In genomic region chr6:25223421-25224052, GRCh38 we compare ENCODE assay signal across 8 cellular contexts. TPM values are rescaled to one million over a fixed set of nuclear protein-coding genes. Genes with fewer than 3 reads are reported as not detected.
DNase-seq lines count a peak whose midpoint lies in the region; ATAC-seq and TF ChIP-seq lines count a peak whose summit lies in the region.

No MANE protein-coding gene starts in this region.

- peak; percentile 96 for TF ChIP-seq CTCF in fibroblast of pulmonary artery (IDR thresholded peaks at IDR 0.05; ENCODE audit: low read length, missing control alignments)

- in situ Hi-C loops in G401 (cut with HindIII; ENCODE audit: low sequenced_read_pairs): no loop called here

- ATAC-seq in GM21825 (IDR thresholded peaks at IDR 0.05; ENCODE audit: unreplicated experiment): no peak

- DNase-seq in G401 (ENCODE audit: low spot score): peak; percentile 85
- DNase-seq in LHCN-M2 (ENCODE audit: low read depth): peak; percentile 72
- DNase-seq in RKO (ENCODE audit: low spot score): peak; percentile 71
- DNase-seq in activated T-helper 1 cell treated with Interleukin-2 at 50 U/mL for 16 hours (ENCODE audit: low read depth): peak; percentile 13
- DNase-seq in fibroblast of pulmonary artery (ENCODE audit: low read depth): peak; percentile 82
- peak; percentile 22 for DNase-seq in occipital lobe (lab: John Stamatoyannopoulos, UW)
- DNase-seq in superior temporal gyrus (ENCODE audit: extremely low spot score): peak; percentile 89

- H3K4me3 ChIP-seq in fibroblast of pulmonary artery (replicated peaks; ENCODE audit: low read depth, low read length): peak overlapping the region; percentile 30

RNA-seq across cellular contexts. Expression of gene CARMIL1, which starts 55.6 kb away (rescaled TPM):
- total RNA-seq in G401 (2014; rRNA removed; shearing (Covaris generic)): 0.20 and 0.37 TPM in 2 replicates
- total RNA-seq in LHCN-M2 (2014; rRNA removed) (5.5 and 5.6 TPM in 2 replicates), occipital lobe (30.4 TPM)
- polyA plus RNA-seq in LHCN-M2 (2012): 4.3 TPM

Comparison
In these comparisons a context has a peak if more than half of its experiments do, and no peak if none do; other contexts are left out.
1. DNase-seq: peak in every context shown above with its lines; median percentile 89 in superior temporal gyrus; 85 in G401; 82 in fibroblast of pulmonary artery; 72 in LHCN-M2; 71 in RKO; 22 in occipital lobe; 13 in activated T-helper 1 cell treated with Interleukin-2 at 50 U/mL for 16 hours.